ENCODE assay signal across 23 cellular contexts in genomic region chr5:109939109-109939682, GRCh38.
DNase-seq lines count a peak whose midpoint lies in the region; ATAC-seq, FAIRE-seq and TF ChIP-seq lines count a peak whose summit lies in the region.
"Had no signal": no experiment of that assay in that cellular context is flagged by ENCODE, and none has a peak within 500 bp of the region (broad histone marks: within the 10 kb centered on the region; RNA-seq: fewer than 3 reads in every experiment).

No MANE protein-coding gene starts in this region.

- H3K4me3 ChIP-seq in astrocyte (ENCODE audit: insufficient read depth, low read depth, low read length) (no peak overlapping the region), fibroblast of villous mesenchyme (ENCODE audit: low read depth, low read length) (no peak overlapping the region)
- H3K4me3 ChIP-seq: colonic mucosa, HAP-1, suprapubic skin had no signal

- H3K27ac ChIP-seq in astrocyte (ENCODE audit: low read depth, low read length) (no peak overlapping the region), substantia nigra (ENCODE audit: low read depth, low read length, poor library complexity, severe bottlenecking) (no peak overlapping the region)
- H3K27ac ChIP-seq: colonic mucosa, HL-60, suprapubic skin had no signal

- H3K27me3 Mint-ChIP-seq in astrocyte (ENCODE audit: low read depth, unreplicated experiment), result peaks cover 11% of the 10 kb centered on the region
- H3K27me3 Mint-ChIP-seq in stimulated activated naive B cell treated with anti-CD40 and anti-IgM and Interleukin-4, amounts not matched to agents 10 μg/mL and 1 μg/mL and 100 μg/mL, for 72 hours, result peaks cover 0 to 13% of the 10 kb centered on the region in 2 donors

- no peak overlapping the region for H3K4me2 ChIP-seq in astrocyte (ENCODE audit: low read length)

- H3K79me2 ChIP-seq in astrocyte (ENCODE audit: insufficient read depth, low read length), result no peaks in the 10 kb centered on the region

- no peak overlapping the region for H3K27ac Mint-ChIP-seq in astrocyte (ENCODE audit: unreplicated experiment)
- no peak overlapping the region for H3K27ac Mint-ChIP-seq in stimulated activated naive B cell treated with anti-CD40 and anti-IgM and Interleukin-4, amounts not matched to agents 10 μg/mL and 1 μg/mL and 100 μg/mL, for 72 hours
- H3K27ac Mint-ChIP-seq: T-helper 2 cell treated with Interferon-gamma antibody and Interleukin-4, amounts not matched to agents 5 μg/mL and 100 μg/mL, for 36 hours had no signal

- DNase-seq in EL (peak; percentile 74), LHCN-M2 (ENCODE audit: low read depth) (peak; percentile 33), astrocyte (ENCODE audit: low read depth) (peak; percentile 68), fibroblast of villous mesenchyme (ENCODE audit: low read depth) (peak; percentile 82), substantia nigra (lab: John Stamatoyannopoulos, UW) (no peak)
- no peak for DNase-seq in stimulated activated naive B cell treated with anti-CD40 and anti-IgM and Interleukin-4, amounts not matched to agents 10 μg/mL and 1 μg/mL and 100 μg/mL, for 72 hours
- DNase-seq: activated effector memory CD4-positive, alpha-beta T cell treated with Interleukin-2 at 50 U/mL for 16 hours; AML-193; amygdala; Calu3; colonic mucosa; glutamatergic neuron; Karpas-422; NCI-H1436 treated with DMSO at 0.1 percent for 48 hours; SHP77; stimulated activated CD4-positive, alpha-beta T cell treated with anti-CD3 and anti-CD28 coated beads, Interleukin-4, amount 100 ng/mL, for 1 hour had no signal

- no peak for TF ChIP-seq CTCF in astrocyte (IDR thresholded peaks at IDR 0.05; ENCODE audit: insufficient read depth, low read depth, low read length)
- TF ChIP-seq CTCF in fibroblast of villous mesenchyme (IDR thresholded peaks at IDR 0.05; ENCODE audit: insufficient read depth, low read depth, low read length), result no peak

- H3K4me1 Mint-ChIP-seq in astrocyte (ENCODE audit: low read depth, unreplicated experiment), result peaks cover 5% of the 10 kb centered on the region
- H3K4me1 Mint-ChIP-seq in stimulated activated naive B cell treated with anti-CD40 and anti-IgM and Interleukin-4, amounts not matched to agents 10 μg/mL and 1 μg/mL and 100 μg/mL, for 72 hours, result no peaks in the 10 kb centered on the region

- H4K20me1 ChIP-seq in astrocyte (ENCODE audit: insufficient read depth, low read length), result no peaks in the 10 kb centered on the region

- no peak overlapping the region for H2AFZ ChIP-seq in astrocyte (ENCODE audit: low read depth, low read length)

- no peaks in the 10 kb centered on the region for H3K9me3 Mint-ChIP-seq in astrocyte (ENCODE audit: unreplicated experiment)
- peaks cover 4% of the 10 kb centered on the region in 2 donors for H3K9me3 Mint-ChIP-seq in stimulated activated naive B cell treated with anti-CD40 and anti-IgM and Interleukin-4, amounts not matched to agents 10 μg/mL and 1 μg/mL and 100 μg/mL, for 72 hours
- H3K9me3 Mint-ChIP-seq: T-helper 2 cell treated with Interferon-gamma antibody and Interleukin-4, amounts not matched to agents 5 μg/mL and 100 μg/mL, for 36 hours had no signal

- FAIRE-seq in astrocyte (lab: Jason Lieb, UNC), result no peak

- no peaks in the 10 kb centered on the region for H3K36me3 ChIP-seq in astrocyte (ENCODE audit: insufficient read depth, low read length)
- H3K36me3 ChIP-seq: colonic mucosa, HAP-1, suprapubic skin had no signal

- H3K27me3 ChIP-seq in astrocyte (ENCODE audit: insufficient read depth, low read length), result no peaks in the 10 kb centered on the region
- H3K27me3 ChIP-seq: colonic mucosa, suprapubic skin had no signal

- H3K36me3 Mint-ChIP-seq in astrocyte (ENCODE audit: low read depth, unreplicated experiment), result no peaks in the 10 kb centered on the region
- no peaks in the 10 kb centered on the region for H3K36me3 Mint-ChIP-seq in stimulated activated naive B cell treated with anti-CD40 and anti-IgM and Interleukin-4, amounts not matched to agents 10 μg/mL and 1 μg/mL and 100 μg/mL, for 72 hours

- ATAC-seq in HG02852 (IDR thresholded peaks at IDR 0.05; ENCODE audit: unreplicated experiment) (no peak), GM21381 (IDR thresholded peaks at IDR 0.05; ENCODE audit: unreplicated experiment) (no peak)
- ATAC-seq in stimulated activated naive B cell treated with anti-CD40 and anti-IgM and Interleukin-4, amounts not matched to agents 10 μg/mL and 1 μg/mL and 100 μg/mL, for 72 hours (replicated peaks), result no peak
- ATAC-seq: sciatic nerve had no signal

- peaks cover 5% of the 10 kb centered on the region for H3K4me1 ChIP-seq in astrocyte (ENCODE audit: insufficient read depth, low read length)
- H3K4me1 ChIP-seq: colonic mucosa, HAP-1, suprapubic skin had no signal

- no peak overlapping the region for H3K4me3 Mint-ChIP-seq in astrocyte (ENCODE audit: unreplicated experiment)
- no peak overlapping the region for H3K4me3 Mint-ChIP-seq in stimulated activated naive B cell treated with anti-CD40 and anti-IgM and Interleukin-4, amounts not matched to agents 10 μg/mL and 1 μg/mL and 100 μg/mL, for 72 hours
- H3K4me3 Mint-ChIP-seq: T-helper 2 cell treated with Interferon-gamma antibody and Interleukin-4, amounts not matched to agents 5 μg/mL and 100 μg/mL, for 36 hours had no signal

- no peak overlapping the region for H3K9ac ChIP-seq in astrocyte (ENCODE audit: low read length)

- peaks cover 4% of the 10 kb centered on the region for H3K9me3 ChIP-seq in astrocyte (ENCODE audit: insufficient read depth, low read depth, low read length)
- H3K9me3 ChIP-seq: colonic mucosa, HAP-1, suprapubic skin had no signal

Comparison
In these comparisons a context has a peak if more than half of its experiments do, and no peak if none do; other contexts are left out.
1. DNase-seq: peak in EL (single experiment), LHCN-M2 (single experiment), astrocyte (single experiment) and fibroblast of villous mesenchyme (single experiment); none in substantia nigra (0 of 49) and stimulated activated naive B cell treated with anti-CD40 and anti-IgM and Interleukin-4, amounts not matched to agents 10 μg/mL and 1 μg/mL and 100 μg/mL, for 72 hours (single experiment).